Comparison of ENCODE assay signal across 9 cellular contexts in genomic region chr9:5442400-5443011, GRCh38. TPM values are rescaled to one million over a fixed set of nuclear protein-coding genes. Genes with fewer than 3 reads are reported as not detected.
DNase-seq lines count a peak whose midpoint lies in the region; ATAC-seq and TF ChIP-seq lines count a peak whose summit lies in the region.
"Had no signal": no experiment of that assay in that cellular context is flagged by ENCODE, and none has a peak within 500 bp of the region (broad histone marks: within the 10 kb centered on the region; RNA-seq: fewer than 3 reads in every experiment).

No MANE protein-coding gene starts in this region.

- peak; percentile 71 for DNase-seq in DMS 273 (lab: John Stamatoyannopoulos, UW; ENCODE audit: unreplicated experiment)
- peak; percentile 32 for DNase-seq in HFF-Myc (ENCODE audit: extremely low read depth, low read depth)
- peak; percentile 51 for DNase-seq in dedifferentiated amniotic fluid mesenchymal stem cell (ENCODE audit: extremely low spot score)
- DNase-seq in mucosa of gallbladder (ENCODE audit: low spot score), result peak; percentile 50
- no peak for DNase-seq in sciatic nerve (ENCODE audit: low spot score)
- DNase-seq in NOMO-1 treated with dmso at 0.1 percent for 144 hours (lab: John Stamatoyannopoulos, UW; ENCODE audit: unreplicated experiment), result no peak

- H3K4me3 ChIP-seq in HFF-Myc (replicated peaks; ENCODE audit: low read depth, low read length) (no peak overlapping the region), OCI-LY1 (ENCODE audit: low read depth, low read length, poor library complexity, severe bottlenecking) (no peak overlapping the region)

- no peaks in the 10 kb centered on the region for H3K27me3 ChIP-seq in OCI-LY1 (ENCODE audit: insufficient read depth, low read length)

- H3K4me1 ChIP-seq in OCI-LY1 (ENCODE audit: insufficient read depth, low read length, severe bottlenecking), result peaks cover 14% of the 10 kb centered on the region

- H3K9ac ChIP-seq in OCI-LY1 (ENCODE audit: low read length), result no peak overlapping the region

- no peaks in the 10 kb centered on the region for H3F3A ChIP-seq in OCI-LY1 (ENCODE audit: insufficient read depth, low read length)

- intact Hi-C loops in sciatic nerve (cut with DNase I), result no loop called here

- TF ChIP-seq CTCF in HFF-Myc (IDR thresholded peaks at IDR 0.05; ENCODE audit: low read depth, low read length, missing control alignments), result peak; percentile 43
- peak; percentile 90 for TF ChIP-seq CTCF in OCI-LY1 (IDR thresholded peaks at IDR 0.05; ENCODE audit: low read length)

- ATAC-seq in sciatic nerve (no peak), HG02588 (IDR thresholded peaks at IDR 0.05; ENCODE audit: unreplicated experiment) (no peak)
- ATAC-seq: T-cell had no signal

- H2AFZ ChIP-seq in OCI-LY1 (ENCODE audit: low read length), result no peak overlapping the region

- no peaks in the 10 kb centered on the region for H3K9me2 ChIP-seq in OCI-LY1 (ENCODE audit: low read depth, low read length)

- H3K36me3 ChIP-seq in OCI-LY1 (ENCODE audit: insufficient read depth, low read length), result no peaks in the 10 kb centered on the region

- H3K79me2 ChIP-seq in OCI-LY1 (ENCODE audit: insufficient read depth, low read length), result no peaks in the 10 kb centered on the region

- H3K27ac ChIP-seq in OCI-LY1 (ENCODE audit: low read depth, low read length, poor library complexity, severe bottlenecking), result no peak overlapping the region

- H3K9me3 ChIP-seq in OCI-LY1 (ENCODE audit: low read length), result no peaks in the 10 kb centered on the region

- H3K4me2 ChIP-seq in OCI-LY1 (ENCODE audit: low read length), result no peak overlapping the region

- H4K20me1 ChIP-seq in OCI-LY1 (ENCODE audit: insufficient read depth, low read length), result no peaks in the 10 kb centered on the region

RNA-seq across cellular contexts. Expression of gene PLGRKT, which starts 4.8 kb away (rescaled TPM):
- total RNA-seq in mucosa of gallbladder (21.3 TPM), sciatic nerve (10.7 TPM)

RNA-seq across cellular contexts. Expression of gene CD274, which starts 7.8 kb away (rescaled TPM):
- total RNA-seq in mucosa of gallbladder (2.3 TPM), sciatic nerve (4.7 TPM)

Comparison
In these comparisons a context has a peak if more than half of its experiments do, and no peak if none do; other contexts are left out.
1. DNase-seq: peak in DMS 273 (single experiment), HFF-Myc (single experiment), dedifferentiated amniotic fluid mesenchymal stem cell (single experiment) and mucosa of gallbladder (single experiment); none in sciatic nerve (single experiment) and NOMO-1 treated with dmso at 0.1 percent for 144 hours (single experiment).